In the genomic region with DNA sequence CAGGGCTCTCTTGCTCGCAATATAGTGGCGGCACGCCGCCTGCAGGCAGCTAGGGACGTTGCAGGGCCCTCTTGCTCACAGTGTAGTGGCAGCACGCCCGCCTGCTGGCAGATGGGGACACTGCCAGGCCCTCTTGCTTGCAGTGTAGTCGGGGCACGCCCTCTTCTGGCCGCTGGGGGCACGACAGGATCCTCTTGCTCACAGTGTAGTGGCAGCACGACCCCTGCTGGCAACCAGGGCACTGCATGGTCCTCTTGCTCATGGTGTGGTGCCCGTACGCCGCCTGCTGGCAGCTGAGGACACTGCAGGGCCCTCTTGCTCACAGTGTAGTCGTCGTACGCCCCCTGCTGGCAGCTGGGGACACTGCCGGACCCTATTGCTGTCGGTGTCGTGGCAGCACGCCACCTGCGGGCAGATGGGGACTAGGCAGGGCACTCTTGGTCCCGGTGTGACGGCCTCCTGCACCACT, we compare ENCODE assay signal across 12 cellular contexts. TPM values are rescaled to one million over a fixed set of nuclear protein-coding genes. Genes with fewer than 3 reads are reported as not detected.
DNase-seq lines count a peak whose midpoint lies in the region; ATAC-seq and TF ChIP-seq lines count a peak whose summit lies in the region.
"Not testable (repeated sequence)": the region's sequence is repeated elsewhere in the genome, so short reads cannot be mapped to it uniquely, and the experiment has no call there.
"Had no signal": no experiment of that assay in that cellular context is flagged by ENCODE, and none has a peak within 500 bp of the region (broad histone marks: within the 10 kb centered on the region; RNA-seq: fewer than 3 reads in every experiment).

No MANE protein-coding gene starts in this region.

- H2BK5ac ChIP-seq in IMR-90 (ENCODE audit: low read depth, low read length, poor library complexity, severe bottlenecking), result not testable (repeated sequence)

- not testable (repeated sequence) for H4K20me1 ChIP-seq in DND-41 (ENCODE audit: insufficient read depth, low read length); IMR-90 (ENCODE audit: insufficient read depth, low read length)

- not testable (repeated sequence) for H4K8ac ChIP-seq in IMR-90 (ENCODE audit: low read depth in 2 of 2, low read length in 2 of 2)

- H3K79me2 ChIP-seq in DND-41 (ENCODE audit: insufficient read depth, low read length), result not testable (repeated sequence)

- H3K27ac ChIP-seq in DND-41 (ENCODE audit: low read length); IMR-90 (ENCODE audit: insufficient read depth, low read length); right lobe of liver: not testable (repeated sequence)

- H3K4ac ChIP-seq in IMR-90 (ENCODE audit: low read depth, low read length), result not testable (repeated sequence)

- H3K4me3 Mint-ChIP-seq in MCF 10A (ENCODE audit: unreplicated experiment), result not testable (repeated sequence)

- H3K27ac Mint-ChIP-seq in MCF 10A (ENCODE audit: low read depth, unreplicated experiment), result not testable (repeated sequence)

- ATAC-seq in DND-41 (ENCODE audit: insufficient read depth, low read depth) (peak; percentile 54), GM19463 (IDR thresholded peaks at IDR 0.05; ENCODE audit: unreplicated experiment) (peak; percentile 70), HG02938 (IDR thresholded peaks at IDR 0.05; ENCODE audit: unreplicated experiment) (peak; percentile 60), IMR-90 (ENCODE audit: low read depth) (peak; percentile 58), right lobe of liver (peak; percentile 63 to 77 (median 70))

- not testable (repeated sequence) for H2BK120ac ChIP-seq in IMR-90 (ENCODE audit: low read depth, low read length)

- dilution Hi-C loops in IMR-90 (cut with HindIII; ENCODE audit: low sequenced_read_pairs, unreplicated experiment), result not testable (repeated sequence)

- not testable (repeated sequence) for H3K79me1 ChIP-seq in IMR-90 (ENCODE audit: low read depth in 1 of 2, low read length in 2 of 2)

- H2AK5ac ChIP-seq in IMR-90 (ENCODE audit: low read depth, low read length), result not testable (repeated sequence)

- intact Hi-C loops in IMR-90 (cut with micrococcal nuclease); MCF 10A (cut with micrococcal nuclease); right lobe of liver (cut with DNase I): not testable (repeated sequence)

- not testable (repeated sequence) for H3K9me1 ChIP-seq in IMR-90 (ENCODE audit: insufficient read depth, low read length)

- not testable (repeated sequence) for H3K36me3 ChIP-seq in DND-41 (ENCODE audit: insufficient read depth, low read length); IMR-90 (ENCODE audit: control insufficient read depth, insufficient read depth, low read length); right lobe of liver

- TF ChIP-seq POLR2A in IMR-90 (IDR thresholded peaks at IDR 0.05; ENCODE audit: low read depth, low read length); right lobe of liver (IDR thresholded peaks at IDR 0.05): not testable (repeated sequence)

- H4K5ac ChIP-seq in IMR-90 (ENCODE audit: low read depth, low read length), result not testable (repeated sequence)

- H2BK15ac ChIP-seq in IMR-90 (ENCODE audit: low read depth, low read length), result not testable (repeated sequence)

- H3K18ac ChIP-seq in IMR-90 (ENCODE audit: low read depth, low read length), result not testable (repeated sequence)

- BruUV-seq in IMR-90 (replicated peaks; lab: Mats Ljungman, UMichigan); MCF 10A (replicated peaks; lab: Mats Ljungman, UMichigan): not testable (repeated sequence)

- in situ Hi-C loops in IMR-90 (cut with MboI; ENCODE audit: low sequenced_read_pairs), result not testable (repeated sequence)

- TF ChIP-seq RAD21 in IMR-90 (IDR thresholded peaks at IDR 0.05; ENCODE audit: low read length), result not testable (repeated sequence)

- not testable (repeated sequence) for H3K27me3 ChIP-seq in DND-41 (ENCODE audit: insufficient read depth, low read length, poor library complexity); IMR-90 (ENCODE audit: control insufficient read depth, insufficient read depth, low read length); right lobe of liver

- peak; percentile 36 for TF ChIP-seq CTCF in DND-41 (IDR thresholded peaks at IDR 0.05; ENCODE audit: borderline replicate concordance, extremely low read depth, low read length, poor library complexity, severe bottlenecking)
- TF ChIP-seq CTCF in IMR-90 (conservative IDR thresholded peaks at IDR 0.05; ENCODE audit: low read depth, low read length), result 0 out of 2 replicates have a peak, but pooled peaks have one; percentile 18
- TF ChIP-seq CTCF in MCF 10A (IDR thresholded peaks at IDR 0.05; ENCODE audit: unreplicated experiment), result peak; percentile 18
- TF ChIP-seq CTCF in right lobe of liver (IDR thresholded peaks at IDR 0.05), result peak in 1 of 4 donors; percentile 9

- not testable (repeated sequence) for H2BK20ac ChIP-seq in IMR-90 (ENCODE audit: low read depth, low read length)

- H3K9me3 ChIP-seq in DND-41 (ENCODE audit: insufficient read depth, low read length, severe bottlenecking); IMR-90 (ENCODE audit: control insufficient read depth, insufficient read depth, low read length); right lobe of liver: not testable (repeated sequence)

- DNase-seq in DND-41 (peak; percentile 58), right lobe of liver (peak; percentile 25 to 65 (median 56))
- not testable (repeated sequence) for DNase-seq in IMR-90; MCF 10A (ENCODE audit: unreplicated experiment)
- peak; percentile 56 to 66 for DNase-seq in activated CD4-positive, alpha-beta T cell treated with anti-CD3 and anti-CD28 coated beads, Interleukin-2, amount 50 U/mL, for 48 hours
- peak; percentile 46 for DNase-seq in stimulated activated CD4-positive, alpha-beta T cell treated with anti-CD3 and anti-CD28 coated beads, Interleukin-4, amount 100 ng/mL, for 24 hours

- H3K4me1 ChIP-seq in DND-41 (ENCODE audit: insufficient read depth, low read length), result peaks cover 10% of the 10 kb centered on the region
- not testable (repeated sequence) for H3K4me1 ChIP-seq in IMR-90 (ENCODE audit: control insufficient read depth, insufficient read depth, low read length); right lobe of liver

- H4K91ac ChIP-seq in IMR-90 (ENCODE audit: insufficient read depth, low read depth, low read length), result not testable (repeated sequence)

- not testable (repeated sequence) for H3K4me3 ChIP-seq in DND-41 (ENCODE audit: low read depth in 1 of 2, low read length in 2 of 2); IMR-90 (ENCODE audit: insufficient read depth, low read depth, low read length); right lobe of liver

- not testable (repeated sequence) for H3K14ac ChIP-seq in IMR-90 (replicated peaks; ENCODE audit: low read depth, low read length)

- H3K27me3 Mint-ChIP-seq in MCF 10A (ENCODE audit: insufficient read depth, unreplicated experiment), result not testable (repeated sequence)

- not testable (repeated sequence) for H3K4me1 Mint-ChIP-seq in MCF 10A (ENCODE audit: insufficient read depth, unreplicated experiment)

- H3K9me3 Mint-ChIP-seq in MCF 10A (ENCODE audit: unreplicated experiment), result not testable (repeated sequence)

- WGBS in IMR-90 (ENCODE audit: extremely low coverage in 2 of 2, insufficient read length in 1 of 2), 2 experiments, result 69% methylated on average over 3 of the region's 25 CpGs; no CpG with 5 or more reads in 1 of the 2 experiments
- no CpG with 5 or more reads among the region's 25 CpGs for WGBS in right lobe of liver (ENCODE audit: insufficient coverage, low coverage, low lambda C conversion rate, missing lambda C conversion rate)

- not testable (repeated sequence) for H2AFZ ChIP-seq in DND-41 (ENCODE audit: low read depth, low read length); IMR-90 (replicated peaks; ENCODE audit: low read length, poor library complexity)

- not testable (repeated sequence) for H3K4me2 ChIP-seq in DND-41 (ENCODE audit: insufficient read depth, low read length); IMR-90 (ENCODE audit: low read depth, low read length)

- POLR2A ChIA-PET in IMR-90 (lab: Charles Lee; ENCODE audit: unreplicated experiment); MCF 10A (lab: Yijun Ruan, JAX): not testable (repeated sequence)

- CTCF ChIA-PET in IMR-90 (lab: Yijun Ruan, JAX); MCF 10A (lab: Yijun Ruan, JAX): not testable (repeated sequence)

- not testable (repeated sequence) for H3K23ac ChIP-seq in IMR-90 (ENCODE audit: low read depth, low read length)

- H3K36me3 Mint-ChIP-seq in MCF 10A (ENCODE audit: insufficient read depth, unreplicated experiment), result not testable (repeated sequence)

- H3K9ac ChIP-seq in DND-41 (ENCODE audit: low read depth, low read length); IMR-90 (ENCODE audit: low read depth, low read length): not testable (repeated sequence)

- H2AK9ac ChIP-seq in IMR-90 (replicated peaks; ENCODE audit: low read depth, low read length, poor library complexity), result not testable (repeated sequence)

- H3K56ac ChIP-seq in IMR-90 (ENCODE audit: extremely low read depth, insufficient read depth, low read length), result not testable (repeated sequence)

RNA-seq across cellular contexts. Expression of a gene that starts 3.0 kb away (rescaled TPM):
- total RNA-seq in IMR-90 (2012; rRNA removed) (not detected in 2 replicates), MCF 10A (2022) (not detected in 2 replicates), right lobe of liver (not detected)
- polyA plus RNA-seq in IMR-90 (2012; rRNA removed), result not detected in 2 replicates
- polyA plus RNA-seq in IMR-90 (2012; cell fraction: cytosol; rRNA removed), result not detected in 2 replicates
- not detected in 2 replicates for polyA plus RNA-seq in IMR-90 (2012; cell fraction: nucleus; rRNA removed; ENCODE audit: low replicate concordance)
- total RNA-seq: activated CD8-positive, alpha-beta memory T cell treated with anti-CD3 and anti-CD28 coated beads for 36 hours; bronchial epithelial cell; G401; tibial nerve had no signal

RNA-seq across cellular contexts. Expression of a gene that starts 17.3 kb away (rescaled TPM):
- total RNA-seq in IMR-90 (2012; rRNA removed), result 10.0 and 10.8 TPM in 2 replicates
- 82.8 and 90.7 TPM in 2 replicates for polyA plus RNA-seq in IMR-90 (2012; rRNA removed)
- 51.9 and 97.3 TPM in 2 replicates for polyA plus RNA-seq in IMR-90 (2012; cell fraction: cytosol; rRNA removed)
- polyA plus RNA-seq in IMR-90 (2012; cell fraction: nucleus; rRNA removed; ENCODE audit: low replicate concordance), result 132 and 169 TPM in 2 replicates
- 65.3 and 66.1 TPM in 2 replicates for total RNA-seq in MCF 10A (2022)
- 10 to 100 TPM; 17.2 to 28.9 (median 24.8) TPM for total RNA-seq in right lobe of liver

RNA-seq across cellular contexts. Expression of a gene that starts 17.6 kb away (rescaled TPM):
- total RNA-seq in IMR-90 (2012; rRNA removed), result 114 and 129 TPM in 2 replicates
- 188 and 193 TPM in 2 replicates for polyA plus RNA-seq in IMR-90 (2012; rRNA removed)
- 137 and 142 TPM in 2 replicates for polyA plus RNA-seq in IMR-90 (2012; cell fraction: cytosol; rRNA removed)
- polyA plus RNA-seq in IMR-90 (2012; cell fraction: nucleus; rRNA removed; ENCODE audit: low replicate concordance), result 324 and 546 TPM in 2 replicates
- total RNA-seq in MCF 10A (2022), result 93.3 and 109 TPM in 2 replicates
- total RNA-seq in right lobe of liver, result 10 to 100 TPM; 29.7 to 54.0 (median 32.4) TPM

RNA-seq across cellular contexts. Expression of a gene that starts 46.3 kb away (rescaled TPM):
- total RNA-seq in IMR-90 (2012; rRNA removed) (4.4 and 5.4 TPM in 2 replicates), MCF 10A (2022) (19.8 and 20.5 TPM in 2 replicates), right lobe of liver (10 to 100 TPM in 5 of 6 experiments, 1 to 10 TPM in 1; 9.2 to 22.0 (median 15.5) TPM)
- polyA plus RNA-seq in IMR-90 (2012; rRNA removed), result 14.9 and 18.6 TPM in 2 replicates
- polyA plus RNA-seq in IMR-90 (2012; cell fraction: cytosol; rRNA removed), result 14.3 and 15.8 TPM in 2 replicates
- 73.8 and 141 TPM in 2 replicates for polyA plus RNA-seq in IMR-90 (2012; cell fraction: nucleus; rRNA removed; ENCODE audit: low replicate concordance)

RNA-seq across cellular contexts. Expression of a gene that starts 46.9 kb away (rescaled TPM):
- 217 and 232 TPM in 2 replicates for total RNA-seq in IMR-90 (2012; rRNA removed)
- 177 and 185 TPM in 2 replicates for polyA plus RNA-seq in IMR-90 (2012; rRNA removed)
- polyA plus RNA-seq in IMR-90 (2012; cell fraction: cytosol; rRNA removed), result 137 and 178 TPM in 2 replicates
- polyA plus RNA-seq in IMR-90 (2012; cell fraction: nucleus; rRNA removed; ENCODE audit: low replicate concordance), result 136 and 175 TPM in 2 replicates
- 86.8 and 103 TPM in 2 replicates for total RNA-seq in MCF 10A (2022)
- total RNA-seq in right lobe of liver, result 10 to 100 TPM; 46.1 to 71.5 (median 48.7) TPM
